8 cellular contexts compared by ENCODE assay signal in the genomic region with DNA sequence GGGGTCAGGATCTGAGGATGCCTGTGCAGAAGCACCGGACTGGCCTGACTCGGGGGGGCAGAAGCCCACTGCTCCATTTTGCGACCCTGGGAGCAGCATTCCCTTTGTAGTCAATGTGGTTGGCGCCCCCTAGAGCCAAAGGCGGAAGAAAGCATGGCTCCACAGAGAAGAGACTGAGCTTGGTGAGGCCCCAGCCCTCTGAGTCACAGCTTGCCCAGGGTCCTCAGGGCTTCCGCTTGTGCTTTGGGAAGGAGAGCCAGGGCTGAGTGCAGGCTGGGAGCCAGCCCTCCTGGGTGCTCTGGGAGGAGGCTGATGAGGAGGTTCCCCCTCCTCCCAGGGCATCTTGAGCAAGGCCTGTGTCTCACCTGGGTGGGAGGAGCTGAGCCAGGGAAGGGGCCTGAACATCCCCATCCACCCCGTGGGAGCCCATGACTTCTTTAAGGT. TPM values are rescaled to one million over a fixed set of nuclear protein-coding genes. Genes with fewer than 3 reads are reported as not detected.
DNase-seq lines count a peak whose midpoint lies in the region; ATAC-seq, FAIRE-seq and TF ChIP-seq lines count a peak whose summit lies in the region.

No MANE protein-coding gene starts in this region.

- no peak overlapping the region for H3K27ac ChIP-seq in pancreas

- H3K4me3 ChIP-seq in fibroblast of mammary gland (ENCODE audit: control insufficient read depth, low read depth, low read length): no peak overlapping the region
- no peak overlapping the region for H3K4me3 ChIP-seq in pancreas

- H3K36me3 ChIP-seq in pancreas: no peaks in the 10 kb centered on the region

- ATAC-seq in GM21529 (IDR thresholded peaks at IDR 0.05; ENCODE audit: unreplicated experiment): peak; percentile 45
- peak; percentile 51 to 89 (median 80) for ATAC-seq in pancreas
- ATAC-seq in HG03025 (IDR thresholded peaks at IDR 0.05; ENCODE audit: low FRiP score, unreplicated experiment): no peak
- no peak for ATAC-seq in GM21390 (IDR thresholded peaks at IDR 0.05; ENCODE audit: unreplicated experiment)

- DNase-seq in CD1c-positive myeloid dendritic cell (ENCODE audit: extremely low spot score): peak; percentile 57
- peak; percentile 20 for DNase-seq in NCI-H82 treated with DMSO at 0.1 percent for 48 hours (lab: John Stamatoyannopoulos, UW; ENCODE audit: unreplicated experiment)
- peak; percentile 31 for DNase-seq in activated T-cell treated with anti-CD3 and anti-CD28 coated beads for 4 hours
- peak; percentile 82 for DNase-seq in fibroblast of mammary gland (ENCODE audit: low read depth)
- peak in 5 of 6 donors; percentile 40 to 75 (median 69) for DNase-seq in pancreas

- no peaks in the 10 kb centered on the region for H3K27me3 ChIP-seq in pancreas

- no peak for FAIRE-seq in pancreas (lab: Jason Lieb, UNC)

- TF ChIP-seq CTCF in fibroblast of mammary gland (conservative IDR thresholded peaks at IDR 0.05; ENCODE audit: control insufficient read depth, insufficient read depth, low read depth, low read length): peak; percentile 74
- TF ChIP-seq CTCF in pancreas (IDR thresholded peaks at IDR 0.05): peak; percentile 24 to 51 (median 43)

- 14 to 15% methylated on average over 7 of the region's 7 CpGs for WGBS in pancreas, 2 donors

- H3K9me3 ChIP-seq in pancreas: no peaks in the 10 kb centered on the region

- H3K4me1 ChIP-seq in pancreas: peaks cover 0 to under 1% (median 0%) of the 10 kb centered on the region in 3 donors

- intact Hi-C loops in pancreas (cut with DNase I): loop anchor here in 1 of 3 donors (5.0 kb wide), 1 partner anchor 46 kb away; no protein-coding TSS in a partner anchor

RNA-seq across cellular contexts. Expression of gene AQP3, which starts 5.5 kb away (rescaled TPM):
- 10 to 100 TPM; 18.3 to 39.0 (median 24.7) TPM for total RNA-seq in pancreas
- polyA plus RNA-seq in pancreas: 10 to 100 TPM; 18.3 to 20.2 TPM

RNA-seq across cellular contexts. Expression of gene NOL6, which starts 20.9 kb away (rescaled TPM):
- total RNA-seq in pancreas: 10 to 100 TPM; 10.9 to 20.6 (median 17.6) TPM
- polyA plus RNA-seq in pancreas: 10 to 100 TPM; 27.8 to 28.2 TPM

RNA-seq across cellular contexts. Expression of gene AQP7, which starts 50.5 kb away (rescaled TPM):
- total RNA-seq in pancreas: 1 to 10 TPM; 1.0 to 3.8 (median 2.0) TPM
- polyA plus RNA-seq in pancreas: 10 to 100 TPM in 1 of 2 donors, 1 to 10 TPM in 1; 7.1 to 12.0 TPM

Comparison
In these comparisons a context has a peak if more than half of its experiments do, and no peak if none do; other contexts are left out.
1. DNase-seq: peak in every context shown above with its lines; median percentile 82 in fibroblast of mammary gland; 69 in pancreas; 57 in CD1c-positive myeloid dendritic cell; 31 in activated T-cell treated with anti-CD3 and anti-CD28 coated beads for 4 hours; 20 in NCI-H82 treated with DMSO at 0.1 percent for 48 hours.
2. ATAC-seq: peak in GM21529 (single experiment) and pancreas (4 of 4); none in HG03025 (single experiment) and GM21390 (single experiment).